8 cellular contexts compared by ENCODE assay signal in genomic region chr1:65419681-65420589, GRCh38.
A peak's percentile ranks its signal among the peaks of the same experiment; 100 is the strongest.
DNase-seq lines count a peak whose midpoint lies in the region; ATAC-seq and TF ChIP-seq lines count a peak whose summit lies in the region.

No MANE protein-coding gene starts in this region.

- no peak for TF ChIP-seq CTCF in AG10803 (conservative IDR thresholded peaks at IDR 0.05; ENCODE audit: low read length)

- DNase-seq in AG10803 (ENCODE audit: low read depth) (peak; percentile 98), NCI-H345 (lab: John Stamatoyannopoulos, UW) (peak; percentile 99), islet precursor cell (peak; percentile 99)
- peak; percentile 96 to 98 (median 98) for DNase-seq in activated CD4-positive, CD25-positive, alpha-beta regulatory T cell (lab: John Stamatoyannopoulos, UW)
- DNase-seq in central memory CD4-positive, alpha-beta T cell = peak; percentile 98
- peak; percentile 98 for DNase-seq in stimulated activated CD4-positive, alpha-beta T cell treated with anti-CD3 and anti-CD28 coated beads, Interleukin-12 subunit alpha, Interleukin-12 subunit beta, amount 100 ng/mL, for 4 hours

- peak overlapping the region; percentile 68 for H3K4me3 ChIP-seq in AG10803 (ENCODE audit: low read length)

- ATAC-seq in GM19043 (IDR thresholded peaks at IDR 0.05; ENCODE audit: low read depth, unreplicated experiment) = peak; percentile 91
- peak; percentile 93 for ATAC-seq in HG03342 (IDR thresholded peaks at IDR 0.05; ENCODE audit: unreplicated experiment)

Comparison
In these comparisons a context has a peak if more than half of its experiments do, and no peak if none do; other contexts are left out.
1. Peak in every context shown above with its lines: DNase-seq, ATAC-seq and H3K4me3 ChIP-seq.